Comparison of ENCODE assay signal across 13 cellular contexts in the genomic region with DNA sequence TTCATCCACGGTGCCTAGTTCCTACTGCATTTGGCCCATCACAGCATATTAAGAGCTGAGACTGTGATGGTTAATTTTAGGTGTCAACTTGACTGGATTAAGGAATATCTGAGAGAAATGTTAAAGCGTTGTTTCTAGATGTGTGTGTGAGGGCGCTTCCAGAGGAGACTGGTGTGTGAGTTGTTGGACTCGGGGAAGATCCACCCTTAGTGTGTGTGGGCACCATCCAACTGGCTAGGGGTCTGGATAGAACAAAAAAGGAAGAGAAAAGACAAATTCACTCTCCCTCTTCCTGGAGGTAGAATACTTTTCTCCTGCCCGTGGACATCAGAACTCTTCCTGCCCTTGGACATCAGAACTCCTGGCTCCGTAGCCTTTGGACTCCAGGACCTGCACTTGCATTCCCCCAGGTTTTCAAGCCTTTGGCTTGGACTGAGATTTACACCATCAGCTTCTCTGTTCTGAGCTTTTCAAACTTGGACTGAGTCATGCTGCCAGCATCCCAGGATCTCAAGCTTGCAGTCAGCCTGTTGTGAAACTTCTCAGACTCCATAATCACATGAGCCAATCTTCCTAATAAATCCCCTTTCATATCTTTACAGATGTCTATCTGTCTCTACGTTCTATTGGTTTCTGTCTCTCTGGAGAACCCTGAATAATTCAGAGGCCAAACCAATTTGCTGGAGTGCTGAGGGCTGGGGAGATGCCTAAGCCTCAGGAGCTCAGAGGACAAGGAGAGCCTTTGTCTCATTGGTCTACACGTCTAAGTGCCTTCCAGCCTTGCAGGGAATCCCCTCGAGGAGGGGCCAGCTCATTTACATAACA.
DNase-seq lines count a peak whose midpoint lies in the region; TF ChIP-seq lines count a peak whose summit lies in the region.
"Had no signal": no experiment of that assay in that cellular context is flagged by ENCODE, and none has a peak within 500 bp of the region (broad histone marks: within the 10 kb centered on the region; RNA-seq: fewer than 3 reads in every experiment).

No MANE protein-coding gene starts in this region.

- peak; percentile 95 for DNase-seq in GM23248
- DNase-seq in astrocyte of the cerebellum (ENCODE audit: low read depth): peak; percentile 60
- DNase-seq in glutamatergic neuron: no peak
- peak; percentile 84 for DNase-seq in renal cortical epithelial cell (ENCODE audit: low read depth)
- no peak for DNase-seq in activated CD4-positive, alpha-beta T cell treated with anti-CD3 and anti-CD28 coated beads for 4 hours
- DNase-seq in GM19238 (ENCODE audit: insufficient read length, low spot score): no peak
- no peak for DNase-seq in NCI-H526 (lab: John Stamatoyannopoulos, UW)
- DNase-seq in stimulated activated naive CD4-positive, alpha-beta T cell treated with Interleukin-2 at 50 U/mL for 16 hours (lab: John Stamatoyannopoulos, UW): no peak
- DNase-seq: activated CD4-positive, alpha-beta T cell treated with anti-CD3 and anti-CD28 coated beads, Interleukin-2, amount 10 ng/mL, durations not matched to agents 7 days and 5 days; DND-41; kidney glomerular epithelial cell had no signal

- H3K4me3 Mint-ChIP-seq in glutamatergic neuron (ENCODE audit: unreplicated experiment): peak overlapping the region; percentile 47
- H3K4me3 Mint-ChIP-seq: activated CD4-positive, alpha-beta T cell treated with anti-CD3 and anti-CD28 coated beads, Interleukin-2, amount 10 ng/mL, durations not matched to agents 7 days and 5 days; stimulated activated naive CD8-positive, alpha-beta T cell treated with anti-CD3 and anti-CD28 coated beads, Interleukin-15, Interleukin-2, amounts not matched to agents 100 ng/mL and 50 ng/mL, for 24 hours had no signal

- no peaks in the 10 kb centered on the region for H3K9me2 ChIP-seq in GM23248 (ENCODE audit: insufficient read depth)

- peaks cover 22% of the 10 kb centered on the region; the same call in 1 of the 2 replicates for H3F3A ChIP-seq in GM23248 (ENCODE audit: insufficient read depth)

- H3K27ac ChIP-seq in GM23248: peak overlapping the region; percentile 81
- H3K27ac ChIP-seq: cardiac muscle cell had no signal

- H3K4me1 ChIP-seq in GM23248 (ENCODE audit: insufficient read depth): peaks cover 23% of the 10 kb centered on the region

- H3K79me2 ChIP-seq in GM23248 (ENCODE audit: insufficient read depth): no peaks in the 10 kb centered on the region

- peaks cover 30% of the 10 kb centered on the region for H3K4me1 Mint-ChIP-seq in glutamatergic neuron (ENCODE audit: low read depth, unreplicated experiment)
- H3K4me1 Mint-ChIP-seq: activated CD4-positive, alpha-beta T cell treated with anti-CD3 and anti-CD28 coated beads, Interleukin-2, amount 10 ng/mL, durations not matched to agents 7 days and 5 days had no signal

- H3K4me3 ChIP-seq in GM23248 (peak overlapping the region; percentile 39), astrocyte of the cerebellum (ENCODE audit: low read depth, low read length) (no peak overlapping the region)
- H3K4me3 ChIP-seq: cardiac muscle cell had no signal

- H3K9ac ChIP-seq in GM23248: peak overlapping the region; percentile 49

- H3K36me3 ChIP-seq in GM23248 (ENCODE audit: low read depth): no peaks in the 10 kb centered on the region
- H3K36me3 ChIP-seq: cardiac muscle cell had no signal

- H3K36me3 Mint-ChIP-seq in glutamatergic neuron (ENCODE audit: unreplicated experiment): peaks cover 5% of the 10 kb centered on the region

- H3K27me3 Mint-ChIP-seq in glutamatergic neuron (ENCODE audit: unreplicated experiment): peaks cover 6% of the 10 kb centered on the region
- H3K27me3 Mint-ChIP-seq: activated CD4-positive, alpha-beta T cell treated with anti-CD3 and anti-CD28 coated beads, Interleukin-2, amount 10 ng/mL, durations not matched to agents 7 days and 5 days; stimulated activated naive CD8-positive, alpha-beta T cell treated with anti-CD3 and anti-CD28 coated beads, Interleukin-15, Interleukin-2, amounts not matched to agents 100 ng/mL and 50 ng/mL, for 24 hours had no signal

- peak overlapping the region; percentile 65 for H3K27ac Mint-ChIP-seq in glutamatergic neuron (ENCODE audit: unreplicated experiment)
- H3K27ac Mint-ChIP-seq: activated CD4-positive, alpha-beta T cell treated with anti-CD3 and anti-CD28 coated beads, Interleukin-2, amount 10 ng/mL, durations not matched to agents 7 days and 5 days; stimulated activated naive CD8-positive, alpha-beta T cell treated with anti-CD3 and anti-CD28 coated beads, Interleukin-15, Interleukin-2, amounts not matched to agents 100 ng/mL and 50 ng/mL, for 24 hours had no signal

- in situ Hi-C loops in GM23248 (cut with MboI): no loop called here
- in situ Hi-C loops in astrocyte of the cerebellum (cut with HindIII; ENCODE audit: low sequenced_read_pairs): no loop called here

- peak overlapping the region; percentile 44 for H2AFZ ChIP-seq in GM23248

- TF ChIP-seq CTCF in astrocyte of the cerebellum (IDR thresholded peaks at IDR 0.05; ENCODE audit: low read depth, low read length, missing control alignments) (no peak), glutamatergic neuron (IDR thresholded peaks at IDR 0.05; ENCODE audit: partially characterized antibody, unreplicated experiment) (no peak)

- peak overlapping the region; percentile 77 for H3K4me2 ChIP-seq in GM23248 (ENCODE audit: unreplicated experiment)

- H4K20me1 ChIP-seq in GM23248 (ENCODE audit: insufficient read depth): no peaks in the 10 kb centered on the region

- H3K27me3 ChIP-seq in GM23248 (replicated peaks; ENCODE audit: insufficient read depth): no peaks in the 10 kb centered on the region
- H3K27me3 ChIP-seq: cardiac muscle cell had no signal

- no peaks in the 10 kb centered on the region for H3K9me3 ChIP-seq in GM23248 (ENCODE audit: low read depth)

- peaks cover 6% of the 10 kb centered on the region for H3K9me3 Mint-ChIP-seq in glutamatergic neuron (ENCODE audit: unreplicated experiment)
- H3K9me3 Mint-ChIP-seq: activated CD4-positive, alpha-beta T cell treated with anti-CD3 and anti-CD28 coated beads, Interleukin-2, amount 10 ng/mL, durations not matched to agents 7 days and 5 days; stimulated activated naive CD8-positive, alpha-beta T cell treated with anti-CD3 and anti-CD28 coated beads, Interleukin-15, Interleukin-2, amounts not matched to agents 100 ng/mL and 50 ng/mL, for 24 hours had no signal

- WGBS in GM23248 (ENCODE audit: low coverage in 1 of 2, low lambda C conversion rate in 2 of 2, missing lambda C conversion rate in 2 of 2), 2 experiments: 4 to 6% methylated on average over 9 of the region's 9 CpGs

Comparison
In these comparisons a context has a peak if more than half of its experiments do, and no peak if none do; other contexts are left out.
1. DNase-seq: peak in GM23248 (single experiment), astrocyte of the cerebellum (single experiment) and renal cortical epithelial cell (single experiment); none in glutamatergic neuron (single experiment), activated CD4-positive, alpha-beta T cell treated with anti-CD3 and anti-CD28 coated beads for 4 hours (0 of 2), GM19238 (single experiment), NCI-H526 (0 of 2) and stimulated activated naive CD4-positive, alpha-beta T cell treated with Interleukin-2 at 50 U/mL for 16 hours (single experiment).